In genomic region chr1:34597877-34598514, GRCh38 we compare ENCODE assay signal across 8 cellular contexts.
A peak's percentile ranks its signal among the peaks of the same experiment; 100 is the strongest.
DNase-seq lines count a peak whose midpoint lies in the region; ATAC-seq, FAIRE-seq and TF ChIP-seq lines count a peak whose summit lies in the region.

No MANE protein-coding gene starts in this region.

- ATAC-seq in HG02623 (IDR thresholded peaks at IDR 0.05; ENCODE audit: unreplicated experiment) (no peak), HG02610 (IDR thresholded peaks at IDR 0.05; ENCODE audit: unreplicated experiment) (no peak)

- H3K27ac ChIP-seq in small intestine (ENCODE audit: low read depth in 1 of 2, low read length in 1 of 2), result no peak overlapping the region

- DNase-seq in G401 (ENCODE audit: low spot score) (peak; percentile 47), RPMI7951 (ENCODE audit: low read depth) (peak; percentile 55), adipocyte (ENCODE audit: low read depth) (peak; percentile 50), hippocampal formation (lab: John Stamatoyannopoulos, UW) (peak; percentile 55 to 60), small intestine (peak; percentile 58)

- no peak overlapping the region for H3K4me3 ChIP-seq in adipocyte (ENCODE audit: low read length)
- H3K4me3 ChIP-seq in small intestine (ENCODE audit: low read depth in 1 of 2, low read length in 2 of 2), result no peak overlapping the region

- in situ Hi-C loops in G401 (cut with HindIII; ENCODE audit: low sequenced_read_pairs), result no loop called here

- H3K4me1 ChIP-seq in adipocyte (ENCODE audit: control insufficient read depth, insufficient read depth, low read length) (no peaks in the 10 kb centered on the region), small intestine (ENCODE audit: control insufficient read depth in 2 of 2, insufficient read depth in 1 of 2, low read depth in 1 of 2, low read length in 1 of 2) (no peaks in the 10 kb centered on the region)

- no peak for FAIRE-seq in small intestine (lab: Jason Lieb, UNC)

- H3K9ac ChIP-seq in adipocyte (ENCODE audit: low read length), result no peak overlapping the region

- TF ChIP-seq CTCF in LNCAP (IDR thresholded peaks at IDR 0.05), result peak; percentile 95

- H3K27me3 ChIP-seq in adipocyte (replicated peaks; ENCODE audit: control insufficient read depth, insufficient read depth, low read length) (peaks cover 54% of the 10 kb centered on the region), small intestine (ENCODE audit: control insufficient read depth in 2 of 2, insufficient read depth in 2 of 2, low read length in 2 of 2) (peaks cover 0 to 2% of the 10 kb centered on the region in 2 donors)

- no peaks in the 10 kb centered on the region for H3K9me3 ChIP-seq in adipocyte (ENCODE audit: control insufficient read depth, low read length)
- H3K9me3 ChIP-seq in small intestine (ENCODE audit: control insufficient read depth, low read depth), result no peaks in the 10 kb centered on the region

- WGBS in small intestine, 3 donors, result 22 to 23% (median 23%) methylated on average over 5 of the region's 5 CpGs

- H3K36me3 ChIP-seq in adipocyte (ENCODE audit: control insufficient read depth, insufficient read depth, low read length, severe bottlenecking) (no peaks in the 10 kb centered on the region), small intestine (ENCODE audit: control insufficient read depth in 2 of 2, insufficient read depth in 2 of 2, low read length in 2 of 2) (no peaks in the 10 kb centered on the region)
